25 cellular contexts compared by ENCODE assay signal in the genomic region with DNA sequence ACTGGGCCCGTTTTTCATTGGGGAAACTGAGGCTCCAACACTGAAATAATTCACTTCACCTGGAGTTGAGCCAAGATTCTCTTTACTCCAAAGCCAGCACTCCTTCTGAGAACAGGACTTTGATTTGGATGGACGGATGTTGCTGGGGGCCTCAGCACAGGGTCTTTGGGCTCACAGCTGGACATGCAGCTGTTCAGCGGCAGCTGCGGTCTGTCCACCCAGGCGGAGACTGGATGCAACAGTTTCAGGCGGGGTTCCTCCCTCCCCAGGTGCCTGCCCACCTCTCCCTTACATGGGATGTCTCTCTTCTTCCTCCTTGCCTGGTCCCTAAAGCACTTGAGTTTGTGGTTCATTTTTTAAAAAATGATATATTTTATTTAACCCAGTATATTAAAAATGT.
"Had no signal": no experiment of that assay in that cellular context is flagged by ENCODE, and none has a peak within 500 bp of the region (broad histone marks: within the 10 kb centered on the region; RNA-seq: fewer than 3 reads in every experiment).

No MANE protein-coding gene starts in this region.

- H3K36me3 ChIP-seq: stomach, suprapubic skin, thoracic aorta, thyroid gland, tibial artery, tibial nerve, transverse colon, upper lobe of left lung, upper lobe of right lung, uterus, vagina had no signal

- H3K4me3 ChIP-seq: stomach, suprapubic skin, testis, thoracic aorta, thyroid gland, tibial artery, tibial nerve, transverse colon, upper lobe of left lung, upper lobe of right lung, uterus, vagina had no signal

- DNase-seq: stimulated activated CD4-positive, alpha-beta T cell treated with anti-CD3 and anti-CD28 coated beads, Interleukin-2, amount 100 ng/mL, for 48 hours; stimulated activated CD4-positive, alpha-beta T cell treated with anti-CD3 and anti-CD28 coated beads, Interleukin-4, amount 100 ng/mL, for 1 hour; stimulated activated CD4-positive, alpha-beta T cell treated with anti-CD3 and anti-CD28 coated beads, Interleukin-4, amount 100 ng/mL, for 4 hours; stimulated activated CD8-positive, alpha-beta memory T cell treated with anti-CD3 and anti-CD28 coated beads, Interleukin-4, amount 100 ng/mL, for 48 hours; stimulated activated naive B cell treated with anti-CD40 and anti-IgM and Interleukin-4, amounts not matched to agents 10 μg/mL and 1 μg/mL and 100 μg/mL, for 72 hours; stimulated activated naive CD4-positive, alpha-beta T cell; stimulated activated naive CD4-positive, alpha-beta T cell treated with Interleukin-2 at 50 U/mL for 16 hours; stimulated activated naive CD8-positive, alpha-beta T cell treated with anti-CD3 and anti-CD28 coated beads, Interleukin-15, amount 100 ng/mL, for 72 hours; stimulated activated naive CD8-positive, alpha-beta T cell treated with anti-CD3 and anti-CD28 coated beads, Interleukin-15, Interleukin-2, amounts not matched to agents 100 U/mL and 50 U/mL, for 24 hours; stomach; substantia nigra; testis; thyroid gland; tibial artery; transverse colon; trophoblast cell; upper lobe of left lung; upper lobe of right lung; uterus had no signal

- H3K9me3 ChIP-seq: suprapubic skin, testis, thyroid gland, transverse colon, upper lobe of left lung, upper lobe of right lung, uterus, vagina had no signal

- H3K4me1 ChIP-seq: stomach, suprapubic skin, testis, thyroid gland, tibial artery, tibial nerve, transverse colon, upper lobe of left lung, upper lobe of right lung, uterus, vagina had no signal

- H3K27me3 ChIP-seq: testis, thyroid gland, tibial artery, tibial nerve, transverse colon, upper lobe of left lung, upper lobe of right lung, uterus, vagina had no signal

- H3K27ac ChIP-seq: stomach, suprapubic skin, testis, thoracic aorta, thyroid gland, tibial artery, tibial nerve, transverse colon, upper lobe of left lung, upper lobe of right lung, uterus, vagina had no signal

- ATAC-seq: stimulated activated effector memory CD8-positive, alpha-beta T cell treated with anti-CD3 and anti-CD28 coated beads, Interleukin-12 subunit alpha, Interleukin-12 subunit beta, amount 100 ng/mL, for 72 hours; stimulated activated memory B cell treated with anti-CD40 and anti-IgM and Interleukin-4, amounts not matched to agents 10 μg/mL and 1 μg/mL and 100 μg/mL, for 72 hours; stimulated activated naive B cell treated with anti-CD40 and anti-IgM and Interleukin-4, amounts not matched to agents 10 μg/mL and 1 μg/mL and 100 μg/mL, for 72 hours; stimulated activated naive CD8-positive, alpha-beta T cell treated with anti-CD3 and anti-CD28 coated beads, Interleukin-15, amount 100 ng/mL, for 72 hours; stimulated activated naive CD8-positive, alpha-beta T cell treated with anti-CD3 and anti-CD28 coated beads, Interleukin-15, Interleukin-2, amounts not matched to agents 100 U/mL and 50 U/mL, for 24 hours; upper lobe of right lung had no signal
